Comparison of ENCODE assay signal across 1 cellular context in the genomic region with DNA sequence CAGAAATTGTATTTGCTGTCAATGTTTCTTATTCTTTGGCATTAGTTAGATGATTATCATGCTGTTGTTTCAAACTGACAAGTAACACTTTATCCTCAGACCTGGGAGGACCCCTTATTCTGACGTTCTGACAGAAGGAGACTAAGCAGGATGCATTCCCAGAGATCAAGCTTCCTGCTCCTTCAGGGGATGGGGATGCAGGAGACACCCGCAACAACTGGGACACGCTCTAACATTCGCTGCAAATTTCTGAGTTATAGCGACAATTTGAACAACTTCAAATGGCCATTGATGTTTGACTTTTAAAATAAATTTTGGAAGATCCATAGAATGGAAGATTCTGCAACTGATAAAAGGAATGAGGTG.
TF ChIP-seq lines count a peak whose summit lies in the region.

No MANE protein-coding gene starts in this region.

TF ChIP-seq in H1, 55 proteins besides CTCF, POLR2A, EP300 and RAD21:
- TF ChIP-seq NANOG (IDR thresholded peaks at IDR 0.05; ENCODE audit: insufficient read depth, low read depth, low read length, poor library complexity, severe bottlenecking) (no peak), SP4 (IDR thresholded peaks at IDR 0.05; ENCODE audit: low read length) (no peak), YY1 (IDR thresholded peaks at IDR 0.05; ENCODE audit: low read depth, low read length) (no peak), ZNF274 (IDR thresholded peaks at IDR 0.05; ENCODE audit: borderline replicate concordance, extremely low read depth, low read length) (no peak), GABPA (IDR thresholded peaks at IDR 0.05; ENCODE audit: borderline replicate concordance, insufficient read depth, low read length) (no peak), SP1 (IDR thresholded peaks at IDR 0.05; ENCODE audit: low read depth, low read length) (no peak), CTBP2 (IDR thresholded peaks at IDR 0.05; ENCODE audit: borderline replicate concordance, insufficient read depth, insufficient read length, low read length) (no peak), CHD1 (IDR thresholded peaks at IDR 0.05; ENCODE audit: low read depth, low read length) (no peak), POU5F1 (IDR thresholded peaks at IDR 0.05; ENCODE audit: low read depth, low read length) (no peak), GTF2F1 (IDR thresholded peaks at IDR 0.05; ENCODE audit: borderline replicate concordance, low read depth, low read length) (no peak), CBX5 (IDR thresholded peaks at IDR 0.05; ENCODE audit: low read depth, low read length) (no peak), SAP30 (IDR thresholded peaks at IDR 0.05; ENCODE audit: insufficient read depth, insufficient replicate concordance, low read length) (no peak)
- TF ChIP-seq, protein P1, sequence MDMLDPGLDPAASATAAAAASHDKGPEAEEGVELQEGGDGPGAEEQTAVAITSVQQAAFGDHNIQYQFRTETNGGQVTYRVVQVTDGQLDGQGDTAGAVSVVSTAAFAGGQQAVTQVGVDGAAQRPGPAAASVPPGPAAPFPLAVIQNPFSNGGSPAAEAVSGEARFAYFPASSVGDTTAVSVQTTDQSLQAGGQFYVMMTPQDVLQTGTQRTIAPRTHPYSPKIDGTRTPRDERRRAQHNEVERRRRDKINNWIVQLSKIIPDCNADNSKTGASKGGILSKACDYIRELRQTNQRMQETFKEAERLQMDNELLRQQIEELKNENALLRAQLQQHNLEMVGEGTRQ (IDR thresholded peaks at IDR 0.05; ENCODE audit: low read length): no peak
- TF ChIP-seq, protein P2, sequence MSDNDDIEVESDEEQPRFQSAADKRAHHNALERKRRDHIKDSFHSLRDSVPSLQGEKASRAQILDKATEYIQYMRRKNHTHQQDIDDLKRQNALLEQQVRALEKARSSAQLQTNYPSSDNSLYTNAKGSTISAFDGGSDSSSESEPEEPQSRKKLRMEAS (IDR thresholded peaks at IDR 0.05): no peak
